In genomic region chr2:119365436-119365835, GRCh38 we compare ENCODE assay signal across 9 cellular contexts. TPM values are rescaled to one million over a fixed set of nuclear protein-coding genes. Genes with fewer than 3 reads are reported as not detected.
DNase-seq lines count a peak whose midpoint lies in the region; ATAC-seq and TF ChIP-seq lines count a peak whose summit lies in the region.
"Had no signal": no experiment of that assay in that cellular context is flagged by ENCODE, and none has a peak within 500 bp of the region (broad histone marks: within the 10 kb centered on the region; RNA-seq: fewer than 3 reads in every experiment).

No MANE protein-coding gene starts in this region.

- H3K4me1 ChIP-seq in ACC112 (ENCODE audit: control insufficient read depth, insufficient read depth, low read length, unreplicated experiment), result peaks cover 17% of the 10 kb centered on the region
- peaks cover 41% of the 10 kb centered on the region for H3K4me1 ChIP-seq in mucosa of stomach (ENCODE audit: control insufficient read depth, insufficient read depth, low read length)

- peak overlapping the region; percentile 96 for H2AFZ ChIP-seq in ACC112 (ENCODE audit: low read length, unreplicated experiment)

- peaks cover 38% of the 10 kb centered on the region for H3K79me2 ChIP-seq in ACC112 (ENCODE audit: control insufficient read depth, insufficient read depth, low read length, unreplicated experiment)

- peak overlapping the region; percentile 88 for H3K4me3 ChIP-seq in ACC112 (ENCODE audit: low read depth, low read length)
- H3K4me3 ChIP-seq in HL-60 (replicated peaks; ENCODE audit: insufficient read depth, low read length), result peak overlapping the region; percentile 56; the same call in 1 of the 2 replicates
- peak overlapping the region; percentile 98 for H3K4me3 ChIP-seq in mucosa of stomach (ENCODE audit: low read length)

- no peak for DNase-seq in HL-60 (ENCODE audit: low read depth in 1 of 2, low spot score in 1 of 2)
- no peak for DNase-seq in MCF 10A (ENCODE audit: unreplicated experiment)
- no peak for DNase-seq in NCI-H128 (lab: John Stamatoyannopoulos, UW; ENCODE audit: unreplicated experiment)
- DNase-seq in G401 (ENCODE audit: low spot score), result no peak

- H3K36me3 ChIP-seq in ACC112 (ENCODE audit: insufficient read depth, low read length) (peaks cover 9% of the 10 kb centered on the region; the same call in 1 of the 2 replicates), mucosa of stomach (ENCODE audit: control insufficient read depth, insufficient read depth, low read length) (no peaks in the 10 kb centered on the region)

- H3K27ac ChIP-seq in ACC112 (ENCODE audit: low read depth, low read length) (no peak overlapping the region), HL-60 (replicated peaks) (no peak overlapping the region)

- peaks cover 27% of the 10 kb centered on the region for H3K36me3 Mint-ChIP-seq in MCF 10A (ENCODE audit: insufficient read depth, unreplicated experiment)

- peak overlapping the region; percentile 82 for H3K9ac ChIP-seq in mucosa of stomach (ENCODE audit: low read length)

- POLR2A ChIA-PET in MCF 10A (lab: Yijun Ruan, JAX), result interaction anchor here (0.9 to 1.6 kb wide), 7 partner anchors 9 to 313 kb away, joined by 3 to 6 read pairs (median 4); partner anchors contain the start of gene TMEM177

- H3K27me3 Mint-ChIP-seq in MCF 10A (ENCODE audit: insufficient read depth, unreplicated experiment), result no peaks in the 10 kb centered on the region

- H3K4me1 Mint-ChIP-seq in MCF 10A (ENCODE audit: insufficient read depth, unreplicated experiment), result peaks cover 23% of the 10 kb centered on the region

- H3K9me3 ChIP-seq in mucosa of stomach (ENCODE audit: control insufficient read depth, low read length), result no peaks in the 10 kb centered on the region

- intact Hi-C loops in MCF 10A (cut with micrococcal nuclease), result loop anchor here (10.0 kb wide), 1 partner anchor 141 kb away; the partner anchor contains the start of gene STEAP3

- no peaks in the 10 kb centered on the region for H3K9me3 Mint-ChIP-seq in MCF 10A (ENCODE audit: unreplicated experiment)

- H3K27ac Mint-ChIP-seq in MCF 10A (ENCODE audit: low read depth, unreplicated experiment), result peak overlapping the region; percentile 93

- no peaks in the 10 kb centered on the region for H3K27me3 ChIP-seq in ACC112 (ENCODE audit: insufficient read depth, low read length)
- H3K27me3 ChIP-seq in HL-60 (ENCODE audit: insufficient read depth, poor library complexity, severe bottlenecking), result no peaks in the 10 kb centered on the region
- H3K27me3 ChIP-seq in mucosa of stomach (ENCODE audit: control insufficient read depth, insufficient read depth, low read length), result no peaks in the 10 kb centered on the region

- in situ Hi-C loops in G401 (cut with HindIII; ENCODE audit: low sequenced_read_pairs), result no loop called here

- TF ChIP-seq CTCF in HL-60 (IDR thresholded peaks at IDR 0.05; ENCODE audit: insufficient read depth, low read length) (no peak), MCF 10A (IDR thresholded peaks at IDR 0.05; ENCODE audit: unreplicated experiment) (no peak)

- CTCF ChIA-PET in MCF 10A (lab: Yijun Ruan, JAX), result interaction anchor here (1.0 kb wide), 1 partner anchor 16 kb away, joined by 3 read pairs; no protein-coding TSS in a partner anchor

- no TSS peak for BruUV-seq in MCF 10A (replicated peaks; lab: Mats Ljungman, UMichigan)

- H3K4me3 Mint-ChIP-seq in MCF 10A (ENCODE audit: unreplicated experiment), result peak overlapping the region; percentile 100

- ATAC-seq in GM21786 (IDR thresholded peaks at IDR 0.05; ENCODE audit: unreplicated experiment) (no peak), GM21447 (IDR thresholded peaks at IDR 0.05; ENCODE audit: unreplicated experiment) (no peak)
- ATAC-seq: activated CD4-positive, CD25-positive, alpha-beta regulatory T cell treated with anti-CD3 and anti-CD28 coated beads, Interleukin-2, amount 50 U/mL, for 24 hours had no signal

RNA-seq across cellular contexts. Expression of gene C2orf76, which starts 1.2 kb away (rescaled TPM):
- total RNA-seq in MCF 10A (2022), result 9.7 and 9.8 TPM in 2 replicates
- 18.6 and 20.9 TPM in 2 replicates for total RNA-seq in G401 (2014; rRNA removed; shearing (Covaris generic))

RNA-seq across cellular contexts. Expression of gene DBI, which starts 1.3 kb away (rescaled TPM):
- 76.8 and 104 TPM in 2 replicates for total RNA-seq in MCF 10A (2022)
- total RNA-seq in G401 (2014; rRNA removed; shearing (Covaris generic)), result 73.3 and 104 TPM in 2 replicates
